In genomic region chr11:61829806-61830205, GRCh38 we compare ENCODE assay signal across 1 cellular context.
TF ChIP-seq lines count a peak whose summit lies in the region.

No MANE protein-coding gene starts in this region.

TF ChIP-seq in endothelial cell of umbilical vein, 7 proteins besides CTCF, POLR2A, EP300 and RAD21:
- no peak for TF ChIP-seq FOS (IDR thresholded peaks at IDR 0.05; ENCODE audit: borderline replicate concordance, insufficient read depth, low read length)
- no peak for TF ChIP-seq GATA2 (IDR thresholded peaks at IDR 0.05; ENCODE audit: insufficient read depth, insufficient read length, low read depth, low read length)
- TF ChIP-seq MYC (IDR thresholded peaks at IDR 0.05; ENCODE audit: low read depth, low read length): no peak
- TF ChIP-seq JUN (IDR thresholded peaks at IDR 0.05; ENCODE audit: borderline replicate concordance, insufficient read depth, insufficient read length, low read depth): no peak
- no peak for TF ChIP-seq MAX (IDR thresholded peaks at IDR 0.05; ENCODE audit: insufficient read depth, insufficient read length)
- TF ChIP-seq POLR2AphosphoS5 (IDR thresholded peaks at IDR 0.05; ENCODE audit: insufficient read depth, low read depth, low read length): no peak
- no peak for TF ChIP-seq EZH2 (IDR thresholded peaks at IDR 0.05; ENCODE audit: borderline replicate concordance, low read depth, low read length, severe bottlenecking)
